Comparison of ENCODE assay signal across 2 cellular contexts in the genomic region with DNA sequence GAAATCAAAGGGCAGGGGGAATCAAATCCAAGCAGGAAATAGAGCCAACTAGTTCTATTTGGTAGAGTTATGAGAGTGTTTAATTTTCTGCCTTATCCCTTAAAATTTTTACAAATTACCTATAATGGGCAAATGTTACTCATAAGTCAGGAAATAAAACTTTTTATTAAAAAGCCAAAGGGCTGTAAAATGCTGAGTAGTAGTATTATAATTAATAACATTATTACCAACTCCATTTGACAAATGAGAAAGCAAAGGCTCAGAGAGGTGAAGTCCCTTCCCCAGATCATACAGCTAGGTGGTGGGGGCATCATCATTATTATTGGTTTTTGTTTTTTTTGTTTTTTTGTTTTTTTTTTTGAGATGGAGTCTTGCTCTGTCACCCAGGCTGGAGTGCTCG.
TF ChIP-seq lines count a peak whose summit lies in the region.

No MANE protein-coding gene starts in this region.

TF ChIP-seq in SK-N-SH, 30 proteins besides CTCF, POLR2A, EP300 and RAD21 (continued from another document):
- no peak for TF ChIP-seq IRF3 (IDR thresholded peaks at IDR 0.05; ENCODE audit: low read depth, low read length)
- TF ChIP-seq USF1 (IDR thresholded peaks at IDR 0.05; ENCODE audit: borderline replicate concordance, low read depth): no peak
- no peak for TF ChIP-seq GATA2 (CRISPR knock-in tag; IDR thresholded peaks at IDR 0.05)
- no peak for TF ChIP-seq ZBTB33 (IDR thresholded peaks at IDR 0.05; ENCODE audit: borderline replicate concordance, low read depth)
- TF ChIP-seq RFX5 (IDR thresholded peaks at IDR 0.05; ENCODE audit: low read length): no peak
- TF ChIP-seq TCF12 (IDR thresholded peaks at IDR 0.05): no peak
- no peak for TF ChIP-seq TEAD4 (IDR thresholded peaks at IDR 0.05; ENCODE audit: borderline replicate concordance, insufficient read depth)

TF ChIP-seq in SK-N-SH treated with all-trans-retinoic acid at 6 μM for 48 hours, 23 proteins besides CTCF, POLR2A, EP300 and RAD21 (continued from another document):
- no peak for TF ChIP-seq ISL1 (CRISPR knock-in tag; IDR thresholded peaks at IDR 0.05)
- no peak for TF ChIP-seq ZNF8 (CRISPR knock-in tag; IDR thresholded peaks at IDR 0.05)
- TF ChIP-seq TCF4 (CRISPR knock-in tag; IDR thresholded peaks at IDR 0.05; ENCODE audit: borderline replicate concordance): no peak
- TF ChIP-seq ESRRG (CRISPR knock-in tag; IDR thresholded peaks at IDR 0.05): no peak
- TF ChIP-seq, protein P1, sequence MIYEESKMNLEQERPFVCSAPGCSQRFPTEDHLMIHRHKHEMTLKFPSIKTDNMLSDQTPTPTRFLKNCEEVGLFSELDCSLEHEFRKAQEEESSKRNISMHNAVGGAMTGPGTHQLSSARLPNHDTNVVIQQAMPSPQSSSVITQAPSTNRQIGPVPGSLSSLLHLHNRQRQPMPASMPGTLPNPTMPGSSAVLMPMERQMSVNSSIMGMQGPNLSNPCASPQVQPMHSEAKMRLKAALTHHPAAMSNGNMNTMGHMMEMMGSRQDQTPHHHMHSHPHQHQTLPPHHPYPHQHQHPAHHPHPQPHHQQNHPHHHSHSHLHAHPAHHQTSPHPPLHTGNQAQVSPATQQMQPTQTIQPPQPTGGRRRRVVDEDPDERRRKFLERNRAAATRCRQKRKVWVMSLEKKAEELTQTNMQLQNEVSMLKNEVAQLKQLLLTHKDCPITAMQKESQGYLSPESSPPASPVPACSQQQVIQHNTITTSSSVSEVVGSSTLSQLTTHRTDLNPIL (CRISPR knock-in tag; IDR thresholded peaks at IDR 0.05; ENCODE audit: low read depth): no peak
- no peak for TF ChIP-seq ZC3H10 (CRISPR knock-in tag; IDR thresholded peaks at IDR 0.05)
